28 cellular contexts compared by ENCODE assay signal in the genomic region with DNA sequence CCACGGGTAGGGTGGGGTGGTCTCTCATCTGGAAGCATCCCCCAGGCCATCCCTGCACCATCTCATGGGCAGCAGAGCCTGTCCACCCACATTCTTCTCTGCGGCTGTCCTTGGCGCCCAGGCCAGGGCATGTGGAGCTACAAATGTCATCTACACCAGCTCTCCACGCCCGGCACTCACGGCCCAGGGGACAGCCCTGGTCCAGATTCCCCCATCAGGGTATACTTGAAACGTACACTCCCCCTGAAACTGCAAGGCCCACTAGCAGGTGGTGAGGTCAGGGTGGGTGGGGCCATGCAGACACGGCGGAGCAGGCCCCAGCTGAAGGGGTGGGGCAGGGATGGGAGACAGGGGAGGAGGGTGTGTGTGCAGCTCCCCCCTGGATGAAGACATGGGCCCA. TPM values are rescaled to one million over a fixed set of nuclear protein-coding genes. Genes with fewer than 3 reads are reported as not detected.
DNase-seq lines count a peak whose midpoint lies in the region; ATAC-seq and TF ChIP-seq lines count a peak whose summit lies in the region.
"Had no signal": no experiment of that assay in that cellular context is flagged by ENCODE, and none has a peak within 500 bp of the region (broad histone marks: within the 10 kb centered on the region; RNA-seq: fewer than 3 reads in every experiment).

No MANE protein-coding gene starts in this region.

- no peak overlapping the region for H3K4me2 ChIP-seq in DND-41 (ENCODE audit: insufficient read depth, low read length)
- H3K4me2 ChIP-seq: GM23338 had no signal

- H3K36me3 ChIP-seq in DND-41 (ENCODE audit: insufficient read depth, low read length), result no peaks in the 10 kb centered on the region
- H3K36me3 ChIP-seq in lower lobe of right lung, result no peaks in the 10 kb centered on the region
- H3K36me3 ChIP-seq in thyroid gland, result no peaks in the 10 kb centered on the region
- H3K36me3 ChIP-seq: esophagus squamous epithelium, pancreas, right atrium auricular region, vagina had no signal

- H3K79me2 ChIP-seq in DND-41 (ENCODE audit: insufficient read depth, low read length), result no peaks in the 10 kb centered on the region

- H4K20me1 ChIP-seq in DND-41 (ENCODE audit: insufficient read depth, low read length), result no peaks in the 10 kb centered on the region; the same call in 1 of the 2 replicates

- H3K4me3 ChIP-seq in DND-41 (ENCODE audit: low read depth in 1 of 2, low read length in 2 of 2) (no peak overlapping the region), lower lobe of right lung (no peak overlapping the region), thyroid gland (replicated peaks in 1 of 3) (no peak overlapping the region)
- H3K4me3 ChIP-seq: esophagus squamous epithelium, GM23338, lung, pancreas, right atrium auricular region, vagina had no signal

- no peak overlapping the region for H3K9ac ChIP-seq in DND-41 (ENCODE audit: low read depth, low read length)

- 84 to 95% methylated on average over 3 to 9 of the region's 9 CpGs for WGBS in thyroid gland, 2 donors

- H3K4me3 Mint-ChIP-seq in T-helper 17 cell, result peak overlapping the region; percentile 42
- H3K4me3 Mint-ChIP-seq: activated B cell treated with CpG ODN at 0.5 μM for 24 hours; activated CD4-positive, alpha-beta T cell treated with anti-CD3 and anti-CD28 coated beads, Interleukin-2, amount 10 ng/mL, durations not matched to agents 7 days and 5 days; activated naive CD8-positive, alpha-beta T cell treated with anti-CD3 and anti-CD28 coated beads, Interleukin-2, amount 50 U/mL, for 24 hours; activated T-cell treated with anti-CD3 and anti-CD28 coated beads, Interleukin-2, amount 50 U/mL, for 24 hours; GM23338; HFFc6; natural killer cell treated with Interleukin-12 subunit alpha and Interleukin-12 subunit beta and Interleukin-15 and Interleukin-18, amount 100 ng/mL, for 72 hours; stimulated activated naive CD8-positive, alpha-beta T cell treated with anti-CD3 and anti-CD28 coated beads, Interleukin-15, Interleukin-2, amounts not matched to agents 100 ng/mL and 50 ng/mL, for 24 hours had no signal

- peaks cover 3% of the 10 kb centered on the region for H3K36me3 Mint-ChIP-seq in T-helper 17 cell (ENCODE audit: low read depth)
- H3K36me3 Mint-ChIP-seq: natural killer cell treated with Interleukin-12 subunit alpha and Interleukin-12 subunit beta and Interleukin-15 and Interleukin-18, amount 100 ng/mL, for 72 hours had no signal

- H2AFZ ChIP-seq in DND-41 (ENCODE audit: low read depth, low read length), result no peak overlapping the region
- H2AFZ ChIP-seq: GM23338 had no signal

- intact Hi-C loops in lower lobe of right lung (cut with DNase I) (no loop called here), thyroid gland (cut with DNase I) (no loop called here)

- H3K27me3 ChIP-seq in DND-41 (ENCODE audit: insufficient read depth, low read length, poor library complexity) (no peaks in the 10 kb centered on the region), layer of hippocampus (ENCODE audit: control insufficient read depth, insufficient read depth, low read length) (peaks cover 3% of the 10 kb centered on the region), lower lobe of right lung (ENCODE audit: low read depth) (peaks cover 42% of the 10 kb centered on the region), thyroid gland (peaks cover 6% of the 10 kb centered on the region)
- H3K27me3 ChIP-seq: pancreas, right atrium auricular region, vagina had no signal

- H3K4me1 ChIP-seq in DND-41 (ENCODE audit: insufficient read depth, low read length) (no peaks in the 10 kb centered on the region), lower lobe of right lung (peaks cover 14% of the 10 kb centered on the region), thyroid gland (peaks cover 8 to 32% of the 10 kb centered on the region in 2 donors)
- H3K4me1 ChIP-seq: foreskin keratinocyte had no signal

- H3K4me1 Mint-ChIP-seq in T-helper 17 cell, result peaks cover 11% of the 10 kb centered on the region

- H3K9me3 ChIP-seq in DND-41 (ENCODE audit: insufficient read depth, low read length, severe bottlenecking) (no peaks in the 10 kb centered on the region), T-helper 17 cell (ENCODE audit: control insufficient read depth, low read length, poor library complexity, severe bottlenecking) (no peaks in the 10 kb centered on the region), lower lobe of right lung (no peaks in the 10 kb centered on the region), thyroid gland (no peaks in the 10 kb centered on the region)
- H3K9me3 ChIP-seq: esophagus squamous epithelium, pancreas, right atrium auricular region, vagina had no signal

- peak; percentile 44; the same call in 2 of the 3 replicates for ATAC-seq in DND-41 (ENCODE audit: insufficient read depth, low read depth)
- ATAC-seq in T-helper 17 cell, result no peak
- no peak for ATAC-seq in lower lobe of right lung
- ATAC-seq: activated naive CD8-positive, alpha-beta T cell treated with anti-CD3 and anti-CD28 coated beads, Interleukin-2, amount 50 U/mL, for 24 hours; foreskin keratinocyte; GM23338; natural killer cell treated with Interleukin-12 subunit alpha and Interleukin-12 subunit beta and Interleukin-15 and Interleukin-18, amount 100 ng/mL, for 72 hours; pancreas had no signal

- DNase-seq in DND-41 (no peak), T-helper 17 cell (no peak), retina (peak; percentile 32), GM19240 (ENCODE audit: insufficient read length, low spot score) (no peak), lower lobe of right lung (no peak), thyroid gland (no peak)
- DNase-seq: activated B cell treated with CpG ODN at 0.5 μM for 24 hours; activated CD4-positive, alpha-beta T cell treated with anti-CD3 and anti-CD28 coated beads, Interleukin-2, amount 10 ng/mL, durations not matched to agents 7 days and 5 days; activated gamma-delta T cell; activated naive CD8-positive, alpha-beta T cell treated with anti-CD3 and anti-CD28 coated beads, Interleukin-2, amount 50 U/mL, for 24 hours; activated T-cell treated with anti-CD3 and anti-CD28 coated beads, Interleukin-2, amount 50 U/mL, for 24 hours; DMS53; esophagus squamous epithelium; foreskin keratinocyte; HFFc6; NCI-H446 treated with DMSO at 0.1 percent for 48 hours; NCI-H774; stimulated activated CD4-positive, alpha-beta T cell treated with anti-CD3 and anti-CD28 coated beads, Interleukin-1b, Interleukin-23, amount 100 ng/mL, for 48 hours had no signal

- no peak overlapping the region for H3K27ac Mint-ChIP-seq in T-helper 17 cell
- H3K27ac Mint-ChIP-seq: activated B cell treated with CpG ODN at 0.5 μM for 24 hours; activated CD4-positive, alpha-beta T cell treated with anti-CD3 and anti-CD28 coated beads, Interleukin-2, amount 10 ng/mL, durations not matched to agents 7 days and 5 days; activated T-cell treated with anti-CD3 and anti-CD28 coated beads, Interleukin-2, amount 50 U/mL, for 24 hours; GM23338; HFFc6; natural killer cell treated with Interleukin-12 subunit alpha and Interleukin-12 subunit beta and Interleukin-15 and Interleukin-18, amount 100 ng/mL, for 72 hours; stimulated activated naive CD8-positive, alpha-beta T cell treated with anti-CD3 and anti-CD28 coated beads, Interleukin-15, Interleukin-2, amounts not matched to agents 100 ng/mL and 50 ng/mL, for 24 hours had no signal

- H3K27me3 Mint-ChIP-seq in T-helper 17 cell, result no peaks in the 10 kb centered on the region

- TF ChIP-seq POLR2A in thyroid gland (IDR thresholded peaks at IDR 0.05), result no peak

- TF ChIP-seq CTCF in DND-41 (IDR thresholded peaks at IDR 0.05; ENCODE audit: borderline replicate concordance, extremely low read depth, low read length, poor library complexity, severe bottlenecking), result no peak
- TF ChIP-seq CTCF in lower lobe of right lung (IDR thresholded peaks at IDR 0.05), result no peak
- no peak for TF ChIP-seq CTCF in thyroid gland (IDR thresholded peaks at IDR 0.05)

- H3K27ac ChIP-seq in DND-41 (ENCODE audit: low read length) (no peak overlapping the region), layer of hippocampus (ENCODE audit: low read depth, low read length) (peak overlapping the region; percentile 16), lower lobe of right lung (no peak overlapping the region), thyroid gland (no peak overlapping the region)
- H3K27ac ChIP-seq: esophagus squamous epithelium, foreskin keratinocyte, pancreas, right atrium auricular region, vagina had no signal

RNA-seq across cellular contexts. Expression of a gene that starts 3.2 kb away (rescaled TPM):
- total RNA-seq in T-helper 17 cell (1 to 10 TPM; 1.1 to 3.1 TPM), lower lobe of right lung (0.15 TPM), thyroid gland (under 1 TPM in 3 of 4 donors, not detected in 1; 0.15 to 0.78 (median 0.27) TPM)
- total RNA-seq: foreskin keratinocyte, HT1080, RPMI7951 had no signal

RNA-seq across cellular contexts. Expression of a gene that starts 7.6 kb away (rescaled TPM):
- total RNA-seq in T-helper 17 cell (10 to 100 TPM; 44.4 to 45.6 TPM), lower lobe of right lung (23.8 TPM), thyroid gland (10 to 100 TPM; 23.2 to 97.8 (median 89.1) TPM)
- total RNA-seq: HT1080 had no signal
